In the genomic region with DNA sequence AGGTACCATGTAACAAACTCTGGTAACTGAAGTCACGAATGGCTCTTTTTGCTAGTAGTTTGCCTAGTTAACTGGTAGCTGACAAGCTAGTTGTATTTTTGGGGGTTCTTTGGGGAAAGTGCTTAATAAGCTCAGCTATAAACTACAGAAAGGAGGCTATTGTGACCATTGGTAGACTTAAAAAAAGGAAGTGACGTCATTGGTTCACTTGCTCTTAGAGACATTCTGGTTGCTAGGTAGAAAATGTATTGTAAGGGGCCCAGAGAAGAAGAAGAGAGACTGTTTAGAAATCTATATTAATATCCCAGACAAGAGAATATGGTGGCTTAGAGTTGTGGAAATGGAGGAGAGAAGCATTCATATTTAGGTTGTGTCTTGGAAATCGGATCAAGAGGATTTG, we compare ENCODE assay signal across 10 cellular contexts.
A peak's percentile ranks its signal among the peaks of the same experiment; 100 is the strongest.
DNase-seq lines count a peak whose midpoint lies in the region; ATAC-seq and TF ChIP-seq lines count a peak whose summit lies in the region.
"Had no signal": no experiment of that assay in that cellular context is flagged by ENCODE, and none has a peak within 500 bp of the region (broad histone marks: within the 10 kb centered on the region; RNA-seq: fewer than 3 reads in every experiment).

No MANE protein-coding gene starts in this region.

- no peaks in the 10 kb centered on the region for H4K20me1 ChIP-seq in PC-3 (ENCODE audit: low read length)

- BruUV-seq in PC-3 (replicated peaks; lab: Mats Ljungman, UMichigan) = no TSS peak

- ATAC-seq in GM19023 (IDR thresholded peaks at IDR 0.05; ENCODE audit: unreplicated experiment) (peak; percentile 73), HG02870 (IDR thresholded peaks at IDR 0.05; ENCODE audit: unreplicated experiment) (peak; percentile 79), HG03565 (IDR thresholded peaks at IDR 0.05; ENCODE audit: unreplicated experiment) (peak; percentile 88), PC-3 (no peak), gastrocnemius medialis (no peak)

- no peak overlapping the region for H3K4me2 ChIP-seq in PC-3 (ENCODE audit: low read length)

- no peaks in the 10 kb centered on the region for H3K4me1 ChIP-seq in PC-3 (ENCODE audit: insufficient read depth, low read length)
- no peaks in the 10 kb centered on the region for H3K4me1 ChIP-seq in gastrocnemius medialis

- H3K4me3 ChIP-seq in PC-3 (ENCODE audit: low read length) (no peak overlapping the region), gastrocnemius medialis (no peak overlapping the region)

- no peaks in the 10 kb centered on the region for H3K9me2 ChIP-seq in PC-3 (replicated peaks; ENCODE audit: low read length)

- TF ChIP-seq POLR2A in gastrocnemius medialis (IDR thresholded peaks at IDR 0.05) = no peak

- in situ Hi-C loops in gastrocnemius medialis (cut with MboI; ENCODE audit: low sequenced_read_pairs in 4 of 4) = no loop called here

- DNase-seq in DMS 273 (lab: John Stamatoyannopoulos, UW; ENCODE audit: unreplicated experiment) (peak; percentile 58), NCI-H128 (lab: John Stamatoyannopoulos, UW; ENCODE audit: unreplicated experiment) (no peak), PC-3 (no peak), NCI-H1436 treated with DMSO at 0.1 percent for 48 hours (lab: John Stamatoyannopoulos, UW) (no peak), gastrocnemius medialis (no peak)
- DNase-seq: mesenchymal stem cell, NCI-H1694 treated with DMSO at 0.1 percent for 48 hours had no signal

- H2AFZ ChIP-seq in PC-3 (ENCODE audit: low read length) = no peak overlapping the region

- TF ChIP-seq CTCF in PC-3 (conservative IDR thresholded peaks at IDR 0.05; ENCODE audit: low read depth, low read length) = no peak
- no peak for TF ChIP-seq CTCF in gastrocnemius medialis (IDR thresholded peaks at IDR 0.05 in 4 of 5, conservative IDR thresholded peaks at IDR 0.05 in 1 of 5)

- CTCF ChIA-PET in PC-3 (lab: Charles Lee) = no interaction called here

- POLR2A ChIA-PET in PC-3 (lab: Charles Lee; ENCODE audit: unreplicated experiment) = no interaction called here

- H3F3A ChIP-seq in PC-3 (ENCODE audit: low read length, unreplicated experiment) = no peaks in the 10 kb centered on the region

- no peaks in the 10 kb centered on the region for H3K36me3 ChIP-seq in PC-3 (ENCODE audit: low read depth, low read length)
- H3K36me3 ChIP-seq in gastrocnemius medialis = no peaks in the 10 kb centered on the region

- intact Hi-C loops in PC-3 (cut with micrococcal nuclease) = no loop called here
- intact Hi-C loops in gastrocnemius medialis (cut with DNase I; ENCODE audit: low total_unique reads) = no loop called here

- no peaks in the 10 kb centered on the region for H3K79me2 ChIP-seq in PC-3 (ENCODE audit: low read length)

- H3K9me3 ChIP-seq in PC-3 (ENCODE audit: low read length) = no peaks in the 10 kb centered on the region; the same call in 1 of the 2 replicates
- no peaks in the 10 kb centered on the region for H3K9me3 ChIP-seq in gastrocnemius medialis

- H3K27ac ChIP-seq in PC-3 (ENCODE audit: low read length) (no peak overlapping the region), gastrocnemius medialis (no peak overlapping the region)

- H3K9ac ChIP-seq in PC-3 (ENCODE audit: low read length) = no peak overlapping the region

- H3K27me3 ChIP-seq in PC-3 (ENCODE audit: low read length) = no peaks in the 10 kb centered on the region
- no peaks in the 10 kb centered on the region for H3K27me3 ChIP-seq in gastrocnemius medialis

Comparison
In these comparisons a context has a peak if more than half of its experiments do, and no peak if none do; other contexts are left out.
1. ATAC-seq: peak in GM19023 (single experiment), HG02870 (single experiment) and HG03565 (single experiment); none in PC-3 (single experiment) and gastrocnemius medialis (0 of 2).